8 cellular contexts compared by ENCODE assay signal in the genomic region with DNA sequence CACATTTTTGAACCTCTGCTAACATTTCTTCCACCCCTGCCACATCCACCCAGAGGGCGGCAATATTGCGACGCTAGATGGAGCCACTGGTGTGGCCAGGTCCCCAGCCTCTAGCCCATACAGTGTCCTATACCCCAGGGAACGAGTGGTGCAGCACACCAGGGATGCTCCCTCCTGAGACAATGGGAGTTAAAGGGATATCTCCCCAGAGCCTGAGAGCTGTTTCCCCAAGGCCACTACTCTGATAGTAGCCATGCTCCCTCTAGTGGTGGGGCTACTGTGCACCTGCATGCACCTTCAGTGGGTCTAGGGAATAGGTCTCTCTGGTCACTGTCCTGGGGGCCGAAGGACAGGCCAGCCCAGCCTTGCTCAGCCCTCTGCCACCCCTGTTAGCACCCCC.
DNase-seq lines count a peak whose midpoint lies in the region; ATAC-seq and TF ChIP-seq lines count a peak whose summit lies in the region.

No MANE protein-coding gene starts in this region.

- H3K27ac ChIP-seq in H9 (ENCODE audit: insufficient read length, low read depth, low read length) = no peak overlapping the region

- H3K79me2 ChIP-seq in H9 (ENCODE audit: insufficient read depth, low read length) = no peaks in the 10 kb centered on the region

- H3K27me3 ChIP-seq in H9 (ENCODE audit: insufficient read depth, low read length) = no peaks in the 10 kb centered on the region

- H3K4me1 Mint-ChIP-seq in activated CD4-positive, alpha-beta T cell treated with anti-CD3 and anti-CD28 coated beads for 36 hours = no peaks in the 10 kb centered on the region
- H3K4me1 Mint-ChIP-seq in H9 = peaks cover 0 to 5% of the 10 kb centered on the region in 2 experiments; a peak in 1 of 4 replicates

- peak; percentile 84; the same call in 2 of the 3 replicates for TF ChIP-seq CTCF in H9 (conservative IDR thresholded peaks at IDR 0.05)
- peak; percentile 55 for TF ChIP-seq CTCF in fibroblast of pulmonary artery (IDR thresholded peaks at IDR 0.05; ENCODE audit: low read length, missing control alignments)

- ATAC-seq in activated CD4-positive, alpha-beta T cell treated with anti-CD3 and anti-CD28 coated beads for 36 hours = no peak
- no peak for ATAC-seq in HG02571 (IDR thresholded peaks at IDR 0.05; ENCODE audit: unreplicated experiment)

- H3K27me3 Mint-ChIP-seq in activated CD4-positive, alpha-beta T cell treated with anti-CD3 and anti-CD28 coated beads for 36 hours = no peaks in the 10 kb centered on the region
- no peaks in the 10 kb centered on the region; the same call in 1 of the 2 replicates for H3K27me3 Mint-ChIP-seq in H9 (ENCODE audit: low read depth)

- no peak overlapping the region for H3K23ac ChIP-seq in H9 (ENCODE audit: insufficient read length, low read depth, low read length)

- peaks cover 8% of the 10 kb centered on the region for H3K9me3 Mint-ChIP-seq in activated CD4-positive, alpha-beta T cell treated with anti-CD3 and anti-CD28 coated beads for 36 hours (ENCODE audit: low read depth)
- H3K9me3 Mint-ChIP-seq in H9 = no peaks in the 10 kb centered on the region; a peak in 1 of 5 replicates

- H2BK120ac ChIP-seq in H9 (ENCODE audit: low read depth, low read length, poor library complexity, severe bottlenecking) = no peak overlapping the region

- H4K8ac ChIP-seq in H9 (replicated peaks; ENCODE audit: insufficient read length, low read depth, low read length) = no peak overlapping the region

- H3K4me3 Mint-ChIP-seq in activated CD4-positive, alpha-beta T cell treated with anti-CD3 and anti-CD28 coated beads for 36 hours = no peak overlapping the region
- H3K4me3 Mint-ChIP-seq in H9 = no peak overlapping the region

- no peak overlapping the region for H3K4ac ChIP-seq in H9 (ENCODE audit: low read depth, low read length)

- H3K9me3 ChIP-seq in H9 (ENCODE audit: control insufficient read depth, low read depth, low read length) = no peaks in the 10 kb centered on the region

- H3K27ac Mint-ChIP-seq in activated CD4-positive, alpha-beta T cell treated with anti-CD3 and anti-CD28 coated beads for 36 hours = no peak overlapping the region
- no peak overlapping the region for H3K27ac Mint-ChIP-seq in H9

- H2AFZ ChIP-seq in H9 (ENCODE audit: low read length) = no peak overlapping the region

- no peaks in the 10 kb centered on the region for H3K23me2 ChIP-seq in H9 (ENCODE audit: insufficient read length, low read depth, low read length, poor library complexity, severe bottlenecking)

- H3K4me3 ChIP-seq in fibroblast of pulmonary artery (replicated peaks; ENCODE audit: low read depth, low read length) = no peak overlapping the region

- no peak overlapping the region for H3K9ac ChIP-seq in H9 (ENCODE audit: extremely low read depth, insufficient read length, low read length)

- H3K56ac ChIP-seq in H9 (ENCODE audit: insufficient read length, low read depth, low read length) = no peak overlapping the region

- H2BK20ac ChIP-seq in H9 (ENCODE audit: low read depth, low read length, poor library complexity, severe bottlenecking) = no peak overlapping the region

- no CpG with 5 or more reads among the region's 5 CpGs for WGBS in H9 (ENCODE audit: extremely low coverage, insufficient read length, low lambda C conversion rate)

- no peaks in the 10 kb centered on the region for H4K20me1 ChIP-seq in H9 (ENCODE audit: control insufficient read depth, insufficient read depth, insufficient read length)

- no peak overlapping the region for H3K4me2 ChIP-seq in H9 (ENCODE audit: insufficient read depth, insufficient read length, low read length)

- H3K36me3 Mint-ChIP-seq in activated CD4-positive, alpha-beta T cell treated with anti-CD3 and anti-CD28 coated beads for 36 hours (ENCODE audit: low read depth) = no peaks in the 10 kb centered on the region
- H3K36me3 Mint-ChIP-seq in H9 (ENCODE audit: insufficient read depth in 1 of 3, low read depth in 3 of 3) = no peaks in the 10 kb centered on the region; a peak in 1 of 7 replicates

- H3K4me1 ChIP-seq in H9 (ENCODE audit: insufficient read depth, low read length) = no peaks in the 10 kb centered on the region

- H3K79me1 ChIP-seq in H9 (ENCODE audit: insufficient read depth, low read depth, low read length, poor library complexity, severe bottlenecking) = no peaks in the 10 kb centered on the region

- CTCF ChIA-PET in activated CD4-positive, alpha-beta T cell treated with anti-CD3 and anti-CD28 coated beads for 36 hours (lab: Charles Lee) = no interaction called here

- POLR2A ChIA-PET in activated CD4-positive, alpha-beta T cell treated with anti-CD3 and anti-CD28 coated beads for 36 hours (lab: Charles Lee) = no interaction called here

- intact Hi-C loops in activated CD4-positive, alpha-beta T cell treated with anti-CD3 and anti-CD28 coated beads for 36 hours (cut with DNase I, micrococcal nuclease) = loop anchor here in 1 of 2 experiments (2.0 kb wide), 1 partner anchor 544 kb away; no protein-coding TSS in a partner anchor

- no peak overlapping the region for H3K14ac ChIP-seq in H9 (ENCODE audit: insufficient read depth, low read length)

- no peak overlapping the region for H2BK15ac ChIP-seq in H9 (ENCODE audit: low read depth, low read length)

- no peak overlapping the region for H2BK12ac ChIP-seq in H9 (ENCODE audit: insufficient read length, low read depth, low read length)

- H3T11ph ChIP-seq in H9 (ENCODE audit: low read length) = no peak overlapping the region

- H2BK5ac ChIP-seq in H9 (ENCODE audit: insufficient read length, low read length) = no peak overlapping the region

- H3K18ac ChIP-seq in H9 (ENCODE audit: insufficient read length, low read depth, low read length) = no peak overlapping the region

- no peak overlapping the region for H4K91ac ChIP-seq in H9 (ENCODE audit: insufficient read length, low read depth, low read length)

- no peak overlapping the region for H2AK5ac ChIP-seq in H9 (ENCODE audit: insufficient read length, low read length)

- peak; percentile 41 for DNase-seq in activated CD4-positive, alpha-beta T cell treated with anti-CD3 and anti-CD28 coated beads for 36 hours
- no peak for DNase-seq in activated CD4-positive, alpha-beta T cell treated with anti-CD3 and anti-CD28 coated beads for 1 hour
- DNase-seq in H9 = peak; percentile 88
- DNase-seq in NCI-H82 treated with DMSO at 0.1 percent for 48 hours (lab: John Stamatoyannopoulos, UW; ENCODE audit: unreplicated experiment) = peak; percentile 43
- peak; percentile 45 for DNase-seq in fibroblast of pulmonary artery (ENCODE audit: low read depth)
- no peak for DNase-seq in putamen (ENCODE audit: low spot score)
- DNase-seq in central memory CD4-positive, alpha-beta T cell = no peak

- H4K5ac ChIP-seq in H9 (ENCODE audit: insufficient read length, low read depth, low read length) = no peak overlapping the region

Comparison
In these comparisons a context has a peak if more than half of its experiments do, and no peak if none do; other contexts are left out.
1. DNase-seq: peak in activated CD4-positive, alpha-beta T cell treated with anti-CD3 and anti-CD28 coated beads for 36 hours (single experiment), H9 (single experiment), NCI-H82 treated with DMSO at 0.1 percent for 48 hours (single experiment) and fibroblast of pulmonary artery (single experiment); none in activated CD4-positive, alpha-beta T cell treated with anti-CD3 and anti-CD28 coated beads for 1 hour (single experiment), putamen (single experiment) and central memory CD4-positive, alpha-beta T cell (single experiment).